Comparison of ENCODE assay signal across 22 cellular contexts in genomic region chr5:118628672-118629354, GRCh38.
DNase-seq lines count a peak whose midpoint lies in the region; ATAC-seq and TF ChIP-seq lines count a peak whose summit lies in the region.
"Had no signal": no experiment of that assay in that cellular context is flagged by ENCODE, and none has a peak within 500 bp of the region (broad histone marks: within the 10 kb centered on the region; RNA-seq: fewer than 3 reads in every experiment).

No MANE protein-coding gene starts in this region.

- H2BK12ac ChIP-seq in H9 (ENCODE audit: insufficient read length, low read depth, low read length) (no peak overlapping the region), neuronal stem cell (ENCODE audit: low read length) (no peak overlapping the region)

- no peak overlapping the region for H2BK20ac ChIP-seq in H9 (ENCODE audit: low read depth, low read length, poor library complexity, severe bottlenecking)

- no peaks in the 10 kb centered on the region for H3K79me2 ChIP-seq in H9 (ENCODE audit: insufficient read depth, low read length)

- H4K5ac ChIP-seq in H9 (ENCODE audit: insufficient read length, low read depth, low read length): no peak overlapping the region

- H3K4me3 ChIP-seq in RWPE2 (ENCODE audit: severe bottlenecking) (no peak overlapping the region), neuronal stem cell (ENCODE audit: low read length in 2 of 2) (no peak overlapping the region)
- H3K4me3 ChIP-seq: gastrocnemius medialis, GM12878, SK-N-MC, tibial artery had no signal

- H4K91ac ChIP-seq in H9 (ENCODE audit: insufficient read length, low read depth, low read length) (no peak overlapping the region), neuronal stem cell (ENCODE audit: low read depth, low read length, poor library complexity) (no peak overlapping the region)

- no peak overlapping the region for H2BK15ac ChIP-seq in H9 (ENCODE audit: low read depth, low read length)
- H2BK15ac ChIP-seq in neuronal stem cell (ENCODE audit: low read length): no peak overlapping the region

- H3K4ac ChIP-seq in H9 (ENCODE audit: low read depth, low read length) (no peak overlapping the region), neuronal stem cell (ENCODE audit: low read length) (no peak overlapping the region)

- H3K27ac Mint-ChIP-seq in H9: peak overlapping the region in 2 of 3 experiments; percentile 63 to 95; a peak in 4 of 7 replicates
- H3K27ac Mint-ChIP-seq: activated CD4-positive, alpha-beta T cell treated with anti-CD3 and anti-CD28 coated beads, Interleukin-2, amount 10 ng/mL, durations not matched to agents 24 days and 14 days; activated naive CD8-positive, alpha-beta T cell; stimulated activated naive B cell treated with anti-CD40 and anti-IgM and Interleukin-4, amounts not matched to agents 10 μg/mL and 1 μg/mL and 100 μg/mL, for 72 hours; T-helper 17 cell had no signal

- H3K4me3 Mint-ChIP-seq in H9: no peak overlapping the region
- H3K4me3 Mint-ChIP-seq: activated CD4-positive, alpha-beta T cell treated with anti-CD3 and anti-CD28 coated beads, Interleukin-2, amount 10 ng/mL, durations not matched to agents 24 days and 14 days; activated naive CD8-positive, alpha-beta T cell; stimulated activated naive B cell treated with anti-CD40 and anti-IgM and Interleukin-4, amounts not matched to agents 10 μg/mL and 1 μg/mL and 100 μg/mL, for 72 hours; T-helper 17 cell had no signal

- H3K4me2 ChIP-seq in H9 (ENCODE audit: insufficient read depth, insufficient read length, low read length) (no peak overlapping the region), neuronal stem cell (ENCODE audit: insufficient read depth, low read length, poor library complexity, severe bottlenecking) (no peak overlapping the region)

- H3K27me3 ChIP-seq in H9 (ENCODE audit: insufficient read depth, low read length): no peaks in the 10 kb centered on the region
- H3K27me3 ChIP-seq in RWPE2 (ENCODE audit: insufficient read depth, poor library complexity, severe bottlenecking): no peaks in the 10 kb centered on the region
- H3K27me3 ChIP-seq in neuronal stem cell (ENCODE audit: control insufficient read depth in 3 of 3, insufficient read depth in 3 of 3, low read depth in 1 of 3, low read length in 3 of 3): no peaks in the 10 kb centered on the region
- H3K27me3 ChIP-seq: gastrocnemius medialis, tibial artery had no signal

- H3K9me3 ChIP-seq in H9 (ENCODE audit: control insufficient read depth, low read depth, low read length): no peaks in the 10 kb centered on the region
- no peaks in the 10 kb centered on the region for H3K9me3 ChIP-seq in RWPE2 (ENCODE audit: severe bottlenecking)
- H3K9me3 ChIP-seq in neuronal stem cell (replicated peaks in 1 of 2; ENCODE audit: control insufficient read depth in 2 of 2, insufficient read depth in 1 of 2, low read depth in 1 of 2, low read length in 2 of 2): peaks cover 0 to 5% of the 10 kb centered on the region in 2 donors
- H3K9me3 ChIP-seq: gastrocnemius medialis, tibial artery had no signal

- H3K36me3 ChIP-seq in RWPE2 (ENCODE audit: low read depth) (no peaks in the 10 kb centered on the region), neuronal stem cell (replicated peaks in 1 of 2; ENCODE audit: control insufficient read depth in 2 of 2, insufficient read depth in 2 of 2, low read length in 2 of 2) (no peaks in the 10 kb centered on the region)
- H3K36me3 ChIP-seq: gastrocnemius medialis, tibial artery had no signal

- H3K56ac ChIP-seq in H9 (ENCODE audit: insufficient read length, low read depth, low read length): no peak overlapping the region

- no peak overlapping the region for H3K14ac ChIP-seq in H9 (ENCODE audit: insufficient read depth, low read length)
- no peak overlapping the region for H3K14ac ChIP-seq in neuronal stem cell (ENCODE audit: low read length)

- H2BK5ac ChIP-seq in H9 (ENCODE audit: insufficient read length, low read length) (no peak overlapping the region), neuronal stem cell (ENCODE audit: low read length) (no peak overlapping the region)

- H3T11ph ChIP-seq in H9 (ENCODE audit: low read length): no peak overlapping the region

- no peak overlapping the region for H2AFZ ChIP-seq in H9 (ENCODE audit: low read length)
- H2AFZ ChIP-seq in neuronal stem cell (ENCODE audit: low read length): peak overlapping the region; percentile 38

- H3K4me1 ChIP-seq in H9 (ENCODE audit: insufficient read depth, low read length): no peaks in the 10 kb centered on the region; the same call in 1 of the 2 replicates
- H3K4me1 ChIP-seq in RWPE2 (ENCODE audit: insufficient read depth, poor library complexity, severe bottlenecking): no peaks in the 10 kb centered on the region
- peaks cover 0 to 2% of the 10 kb centered on the region in 2 donors for H3K4me1 ChIP-seq in neuronal stem cell (ENCODE audit: control insufficient read depth in 2 of 2, insufficient read depth in 1 of 2, low read depth in 1 of 2, low read length in 2 of 2)
- H3K4me1 ChIP-seq: gastrocnemius medialis, tibial artery had no signal

- no peaks in the 10 kb centered on the region; a peak in 1 of 7 replicates for H3K36me3 Mint-ChIP-seq in H9 (ENCODE audit: insufficient read depth in 1 of 3, low read depth in 3 of 3)
- H3K36me3 Mint-ChIP-seq: activated naive CD8-positive, alpha-beta T cell; stimulated activated naive B cell treated with anti-CD40 and anti-IgM and Interleukin-4, amounts not matched to agents 10 μg/mL and 1 μg/mL and 100 μg/mL, for 72 hours had no signal

- ATAC-seq in RWPE2 (ENCODE audit: low read depth): 0 out of 3 replicates have a peak, but pooled peaks have one; percentile 10
- no peak for ATAC-seq in GM19455 (IDR thresholded peaks at IDR 0.05; ENCODE audit: unreplicated experiment)
- ATAC-seq: esophagus mucosa; gastrocnemius medialis; GM12878; HepG2; stimulated activated naive B cell treated with anti-CD40 and anti-IgM and Interleukin-4, amounts not matched to agents 10 μg/mL and 1 μg/mL and 100 μg/mL, for 72 hours; T-helper 17 cell had no signal

- H3K9ac ChIP-seq in H9 (ENCODE audit: extremely low read depth, insufficient read length, low read length) (no peak overlapping the region), neuronal stem cell (ENCODE audit: low read depth, low read length, poor library complexity) (no peak overlapping the region)

- H3K4me1 Mint-ChIP-seq in H9: peaks cover 13 to 16% of the 10 kb centered on the region in 2 experiments
- H3K4me1 Mint-ChIP-seq: activated CD4-positive, alpha-beta T cell treated with anti-CD3 and anti-CD28 coated beads, Interleukin-2, amount 10 ng/mL, durations not matched to agents 24 days and 14 days; stimulated activated naive B cell treated with anti-CD40 and anti-IgM and Interleukin-4, amounts not matched to agents 10 μg/mL and 1 μg/mL and 100 μg/mL, for 72 hours; T-helper 17 cell had no signal

- H2BK120ac ChIP-seq in H9 (ENCODE audit: low read depth, low read length, poor library complexity, severe bottlenecking) (no peak overlapping the region), neuronal stem cell (ENCODE audit: low read depth, low read length) (no peak overlapping the region)

- H3K18ac ChIP-seq in H9 (ENCODE audit: insufficient read length, low read depth, low read length) (no peak overlapping the region), neuronal stem cell (ENCODE audit: low read length) (no peak overlapping the region)

- H3K79me1 ChIP-seq in H9 (ENCODE audit: insufficient read depth, low read depth, low read length, poor library complexity, severe bottlenecking) (no peaks in the 10 kb centered on the region), neuronal stem cell (ENCODE audit: low read depth, low read length) (no peaks in the 10 kb centered on the region)

- H4K8ac ChIP-seq in H9 (replicated peaks; ENCODE audit: insufficient read length, low read depth, low read length) (no peak overlapping the region), neuronal stem cell (ENCODE audit: low read depth, low read length) (no peak overlapping the region)

- H3K23me2 ChIP-seq in H9 (ENCODE audit: insufficient read length, low read depth, low read length, poor library complexity, severe bottlenecking): no peaks in the 10 kb centered on the region

- H3K23ac ChIP-seq in H9 (ENCODE audit: insufficient read length, low read depth, low read length): no peak overlapping the region
- no peak overlapping the region for H3K23ac ChIP-seq in neuronal stem cell (ENCODE audit: low read depth, low read length, poor library complexity)

- H4K20me1 ChIP-seq in H9 (ENCODE audit: control insufficient read depth, insufficient read depth, insufficient read length): no peaks in the 10 kb centered on the region

- no peak for TF ChIP-seq CTCF in H9 (conservative IDR thresholded peaks at IDR 0.05)
- no peak for TF ChIP-seq CTCF in RWPE2 (IDR thresholded peaks at IDR 0.05; ENCODE audit: poor library complexity, severe bottlenecking)

- peaks cover 3 to 4% of the 10 kb centered on the region in 2 experiments; a peak in 2 of 5 replicates for H3K9me3 Mint-ChIP-seq in H9
- H3K9me3 Mint-ChIP-seq: activated CD4-positive, alpha-beta T cell treated with anti-CD3 and anti-CD28 coated beads, Interleukin-2, amount 10 ng/mL, durations not matched to agents 24 days and 14 days had no signal

- no peaks in the 10 kb centered on the region for H3K27me3 Mint-ChIP-seq in H9 (ENCODE audit: low read depth)
- H3K27me3 Mint-ChIP-seq: activated CD4-positive, alpha-beta T cell treated with anti-CD3 and anti-CD28 coated beads, Interleukin-2, amount 10 ng/mL, durations not matched to agents 24 days and 14 days; activated naive CD8-positive, alpha-beta T cell; stimulated activated naive B cell treated with anti-CD40 and anti-IgM and Interleukin-4, amounts not matched to agents 10 μg/mL and 1 μg/mL and 100 μg/mL, for 72 hours; T-helper 17 cell had no signal

- no CpG with 5 or more reads among the region's 4 CpGs for WGBS in H9 (ENCODE audit: extremely low coverage, insufficient read length, low lambda C conversion rate)
- WGBS in neuronal stem cell (ENCODE audit: extremely low coverage in 2 of 2, insufficient read length in 2 of 2, insufficient replicate concordance in 1 of 2), 2 donors: no CpG with 5 or more reads among the region's 4 CpGs

- H3K27ac ChIP-seq in H9 (ENCODE audit: insufficient read length, low read depth, low read length) (no peak overlapping the region), RWPE2 (ENCODE audit: poor library complexity, severe bottlenecking) (no peak overlapping the region), neuronal stem cell (replicated peaks; ENCODE audit: low read length) (peak overlapping the region; percentile 28)
- H3K27ac ChIP-seq: gastrocnemius medialis, SK-N-MC, tibial artery had no signal

- peak; percentile 43 for DNase-seq in H9
- DNase-seq in RWPE2 (ENCODE audit: low spot score): no peak
- DNase-seq in fibroblast of peridontal ligament (ENCODE audit: extremely low read depth): peak; percentile 4
- DNase-seq in neuronal stem cell (ENCODE audit: low spot score): peak; percentile 1
- no peak for DNase-seq in stimulated activated naive CD4-positive, alpha-beta T cell (lab: John Stamatoyannopoulos, UW)
- DNase-seq in CD1c-positive myeloid dendritic cell (ENCODE audit: extremely low spot score): no peak
- DNase-seq: activated CD4-positive, alpha-beta T cell treated with anti-CD3 and anti-CD28 coated beads, Interleukin-2, amount 10 ng/mL, durations not matched to agents 24 days and 14 days; DMS53; effector CD8-positive, alpha-beta T cell; gastrocnemius medialis; mesenchymal stem cell; NCI-H1048; NCI-H510A treated with DMSO at 0.1 percent for 48 hours; stimulated activated naive B cell treated with anti-CD40 and anti-IgM and Interleukin-4, amounts not matched to agents 10 μg/mL and 1 μg/mL and 100 μg/mL, for 72 hours; T-helper 17 cell; tibial artery had no signal

- H2AK5ac ChIP-seq in H9 (ENCODE audit: insufficient read length, low read length) (no peak overlapping the region), neuronal stem cell (ENCODE audit: low read depth, low read length) (no peak overlapping the region)

Comparison
In these comparisons a context has a peak if more than half of its experiments do, and no peak if none do; other contexts are left out.
1. DNase-seq: peak in H9 (single experiment), fibroblast of peridontal ligament (single experiment) and neuronal stem cell (single experiment); none in RWPE2 (single experiment), stimulated activated naive CD4-positive, alpha-beta T cell (0 of 6) and CD1c-positive myeloid dendritic cell (single experiment).